Comparison of ENCODE assay signal across 8 cellular contexts in the genomic region with DNA sequence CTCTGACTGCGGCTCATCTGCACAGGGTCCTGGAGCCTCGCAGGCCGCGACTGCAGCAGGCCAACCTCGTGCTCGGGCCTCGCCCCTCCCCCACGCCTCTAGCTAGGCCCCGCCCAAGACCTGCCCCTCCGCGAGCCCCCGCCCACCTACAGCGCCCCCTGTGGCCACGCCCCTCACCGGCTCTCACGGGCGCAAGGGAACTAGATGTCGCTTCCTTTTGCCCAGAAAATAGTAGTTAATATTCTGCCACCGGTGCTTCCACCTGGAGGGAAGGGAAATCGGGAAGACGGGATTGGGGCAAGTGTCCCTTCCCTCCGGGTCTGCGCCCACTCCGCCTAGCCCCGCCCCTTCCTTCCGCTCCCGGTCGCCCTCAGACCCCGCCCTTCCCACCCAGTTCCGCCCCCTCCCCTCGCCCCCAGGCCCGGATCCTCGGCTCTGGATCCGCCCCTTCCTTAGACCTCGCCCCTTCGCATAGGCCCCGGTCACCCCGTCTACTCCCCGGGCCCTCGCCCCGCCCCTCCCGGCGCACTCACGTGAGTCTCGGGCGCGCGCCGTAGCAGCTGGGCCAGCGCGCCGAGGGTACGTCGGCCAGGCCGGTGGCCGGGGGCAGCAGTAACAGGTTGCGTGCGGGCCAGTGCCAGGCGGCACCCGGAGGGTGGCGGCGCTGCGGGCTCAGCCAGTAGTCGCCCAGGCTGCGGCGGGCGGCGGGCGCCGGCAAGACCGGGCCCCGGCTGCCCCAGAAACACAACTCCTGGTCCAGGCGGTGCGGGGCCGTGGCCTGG. TPM values are rescaled to one million over a fixed set of nuclear protein-coding genes. Genes with fewer than 3 reads are reported as not detected.
A peak's percentile ranks its signal among the peaks of the same experiment; 100 is the strongest.
DNase-seq lines count a peak whose midpoint lies in the region; ATAC-seq and TF ChIP-seq lines count a peak whose summit lies in the region.

No MANE protein-coding gene starts in this region.

- H3K4me3 ChIP-seq in HFF-Myc (replicated peaks; ENCODE audit: low read depth, low read length) (peak overlapping the region; percentile 58), NB4 (ENCODE audit: low read depth, low read length) (peak overlapping the region; percentile 57), SK-N-MC (peak overlapping the region; percentile 95), thoracic aorta (peak overlapping the region; percentile 77)

- ATAC-seq in thoracic aorta (ENCODE audit: insufficient number of reproducible peaks, low FRiP score, low read depth), result peak; percentile 85

- no peaks in the 10 kb centered on the region for H3K36me3 ChIP-seq in SK-N-MC (ENCODE audit: insufficient read depth, low read length)
- no peaks in the 10 kb centered on the region for H3K36me3 ChIP-seq in thoracic aorta

- CTCF ChIA-PET in GM10248 (lab: Yijun Ruan, JAX), result interaction anchor here (1.0 to 1.6 kb wide), 5 partner anchors 14 to 111 kb away, joined by 3 to 7 read pairs (median 4); no protein-coding TSS in a partner anchor

- TF ChIP-seq POLR2A in NB4 (IDR thresholded peaks at IDR 0.05; ENCODE audit: extremely low read depth, insufficient read length), result peak; percentile 49

- peak overlapping the region; percentile 46 for H3K27ac Mint-ChIP-seq in activated naive CD4-positive, alpha-beta T cell treated with anti-CD3 and anti-CD28 coated beads, Interleukin-2, amount 50 U/mL, for 24 hours
- H3K27ac Mint-ChIP-seq in osteocyte (ENCODE audit: unreplicated experiment), result peak overlapping the region; percentile 93

- H3K27me3 ChIP-seq in thoracic aorta (replicated peaks; ENCODE audit: insufficient read depth), result no peaks in the 10 kb centered on the region

- no peaks in the 10 kb centered on the region for H3K36me3 Mint-ChIP-seq in activated naive CD4-positive, alpha-beta T cell treated with anti-CD3 and anti-CD28 coated beads, Interleukin-2, amount 50 U/mL, for 24 hours
- peaks cover 15% of the 10 kb centered on the region for H3K36me3 Mint-ChIP-seq in osteocyte (ENCODE audit: unreplicated experiment)

- peak; percentile 99 for DNase-seq in GM10248 (ENCODE audit: extremely low spot score)
- DNase-seq in HFF-Myc (ENCODE audit: extremely low read depth, low read depth), result peak; percentile 63
- DNase-seq in NB4 (ENCODE audit: low read depth), result peak; percentile 91
- DNase-seq in SK-N-MC (ENCODE audit: low read depth, low spot score), result peak; percentile 28
- peak; percentile 80 to 97 (median 93) for DNase-seq in head of caudate nucleus
- DNase-seq in osteocyte (ENCODE audit: extremely low spot score, unreplicated experiment), result peak; percentile 98
- DNase-seq in thoracic aorta (ENCODE audit: low spot score), result peak; percentile 77

- H3K4me3 Mint-ChIP-seq in activated naive CD4-positive, alpha-beta T cell treated with anti-CD3 and anti-CD28 coated beads, Interleukin-2, amount 50 U/mL, for 24 hours, result peak overlapping the region; percentile 83
- H3K4me3 Mint-ChIP-seq in osteocyte (ENCODE audit: unreplicated experiment), result peak overlapping the region; percentile 82

- H3K9me3 ChIP-seq in SK-N-MC (ENCODE audit: low read depth, low read length), result peaks cover 3% of the 10 kb centered on the region; the same call in 1 of the 2 replicates
- H3K9me3 ChIP-seq in thoracic aorta, result no peaks in the 10 kb centered on the region

- H3K4me1 ChIP-seq in thoracic aorta (ENCODE audit: control insufficient read depth in 1 of 2, low read depth in 2 of 2), result peaks cover 13 to 29% of the 10 kb centered on the region in 2 donors

- intact Hi-C loops in head of caudate nucleus (cut with DNase I), result loop anchor here (2.0 kb wide), 1 partner anchor 44 kb away; a partner anchor contains a TSS

- no peaks in the 10 kb centered on the region for H3K27me3 Mint-ChIP-seq in activated naive CD4-positive, alpha-beta T cell treated with anti-CD3 and anti-CD28 coated beads, Interleukin-2, amount 50 U/mL, for 24 hours
- no peaks in the 10 kb centered on the region for H3K27me3 Mint-ChIP-seq in osteocyte (ENCODE audit: unreplicated experiment)

- POLR2A ChIA-PET in GM10248 (lab: Yijun Ruan, JAX), result interaction anchor here (1.0 to 7.6 kb wide), 2 partner anchors 15 to 17 kb away, joined by 3 to 62 read pairs; a partner anchor contains a TSS

- H3K9me3 Mint-ChIP-seq in activated naive CD4-positive, alpha-beta T cell treated with anti-CD3 and anti-CD28 coated beads, Interleukin-2, amount 50 U/mL, for 24 hours, result no peaks in the 10 kb centered on the region
- no peaks in the 10 kb centered on the region for H3K9me3 Mint-ChIP-seq in osteocyte (ENCODE audit: unreplicated experiment)

- peaks cover 47% of the 10 kb centered on the region for H3K4me1 Mint-ChIP-seq in activated naive CD4-positive, alpha-beta T cell treated with anti-CD3 and anti-CD28 coated beads, Interleukin-2, amount 50 U/mL, for 24 hours
- peaks cover 42% of the 10 kb centered on the region for H3K4me1 Mint-ChIP-seq in osteocyte (ENCODE audit: unreplicated experiment)

- peak overlapping the region; percentile 96 for H3K9ac ChIP-seq in SK-N-MC (ENCODE audit: insufficient read length)

- H3K27ac ChIP-seq in SK-N-MC (peak overlapping the region; percentile 93), thoracic aorta (peak overlapping the region; percentile 70 to 83)

- TF ChIP-seq CTCF in GM10248 (IDR thresholded peaks at IDR 0.05; ENCODE audit: control extremely low read depth, extremely low read depth, low read depth, missing control alignments) (peak; percentile 46), HFF-Myc (IDR thresholded peaks at IDR 0.05; ENCODE audit: low read depth, low read length, missing control alignments) (peak; percentile 41), NB4 (IDR thresholded peaks at IDR 0.05; ENCODE audit: low read depth, low read length) (peak; percentile 30), osteocyte (IDR thresholded peaks at IDR 0.05) (peak; percentile 70), thoracic aorta (IDR thresholded peaks at IDR 0.05) (peak; percentile 65)

RNA-seq across cellular contexts. Expression of a gene that starts 11.0 kb away (rescaled TPM):
- total RNA-seq in osteocyte, result 8.5 and 8.8 TPM in 2 replicates
- 10 to 100 TPM; 11.8 to 12.0 TPM for total RNA-seq in thoracic aorta

RNA-seq across cellular contexts. Expression of a gene that starts 11.1 kb away (rescaled TPM):
- 3.5 and 4.4 TPM in 2 replicates for total RNA-seq in osteocyte
- 1 to 10 TPM; 1.1 to 2.3 TPM for total RNA-seq in thoracic aorta

RNA-seq across cellular contexts. Expression of a gene that starts 15.2 kb away (rescaled TPM):
- 169 TPM in 2 replicates for total RNA-seq in osteocyte
- total RNA-seq in thoracic aorta, result 10 to 100 TPM in 1 of 2 donors, 1 to 10 TPM in 1; 3.7 to 10.9 TPM

RNA-seq across cellular contexts. Expression of a gene that starts 43.0 kb away (rescaled TPM):
- 71.2 and 77.4 TPM in 2 replicates for total RNA-seq in osteocyte
- total RNA-seq in thoracic aorta, result 10 to 100 TPM; 70.8 to 84.9 TPM

RNA-seq across cellular contexts. Expression of a gene that starts 59.4 kb away (rescaled TPM):
- 77.5 and 79.2 TPM in 2 replicates for total RNA-seq in osteocyte
- total RNA-seq in thoracic aorta, result 10 to 100 TPM; 50.9 to 52.0 TPM

Comparison
In these comparisons a context has a peak if more than half of its experiments do, and no peak if none do; other contexts are left out.
1. Peak in every context shown above with its lines: DNase-seq, ATAC-seq, H3K4me3 ChIP-seq and H3K27ac ChIP-seq.
2. DNase-seq: peak in every context shown above with its lines; median percentile 99 in GM10248; 98 in osteocyte; 93 in head of caudate nucleus; 91 in NB4; 77 in thoracic aorta; 63 in HFF-Myc; 28 in SK-N-MC.
3. RNA of a gene that starts 15.2 kb away (total RNA-seq): 169 TPM in osteocyte; 3.7 to 10.9 TPM in thoracic aorta; every median in the first group is over 10 times any median in the second.